1 cellular context compared by ENCODE assay signal in the genomic region with DNA sequence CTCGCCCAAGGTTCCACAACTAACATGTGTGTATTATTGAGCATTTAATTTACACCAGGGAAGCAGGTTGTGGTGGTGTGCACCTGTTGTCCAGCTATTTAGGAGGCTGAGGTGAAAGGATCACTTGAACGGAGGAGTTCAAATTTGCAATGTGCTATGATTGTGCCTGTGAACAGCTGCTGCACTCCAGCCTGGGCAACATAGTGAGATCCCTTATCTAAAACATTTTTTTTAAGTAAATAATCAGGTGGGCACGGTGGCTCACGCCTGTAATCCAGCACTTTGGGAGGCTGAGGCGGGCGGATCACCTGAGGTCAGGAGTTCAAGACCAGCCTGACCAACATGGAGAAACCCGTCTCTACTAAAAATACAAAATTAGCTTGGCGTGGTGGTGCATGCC.
TF ChIP-seq lines count a peak whose summit lies in the region.

No MANE protein-coding gene starts in this region.

TF ChIP-seq in K562, 482 proteins besides CTCF, POLR2A, EP300 and RAD21:
- 0 out of 2 replicates have a peak, but pooled peaks have one; percentile 18 for TF ChIP-seq BCOR (IDR thresholded peaks at IDR 0.05)
- peak; percentile 84 for TF ChIP-seq ZNF121 (CRISPR knock-in tag; conservative IDR thresholded peaks at IDR 0.05)
